In the genomic region with DNA sequence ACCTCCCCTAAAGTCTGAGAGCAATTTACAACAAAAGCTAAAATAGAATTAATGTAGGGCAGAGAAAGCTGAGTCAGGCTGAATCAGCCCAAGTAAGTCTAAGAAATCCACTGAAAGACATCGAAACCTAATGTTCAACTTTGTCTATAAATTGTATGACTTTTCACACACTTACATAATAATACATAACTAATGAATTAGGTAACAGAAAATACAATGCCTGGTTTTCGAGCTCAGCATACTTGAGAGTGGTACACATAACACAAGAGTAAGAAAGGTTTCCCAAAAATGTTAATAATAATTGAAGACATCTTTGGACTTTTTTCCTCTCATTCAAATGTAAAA, we compare ENCODE assay signal across 19 cellular contexts.
DNase-seq lines count a peak whose midpoint lies in the region; ATAC-seq and TF ChIP-seq lines count a peak whose summit lies in the region.
"Had no signal": no experiment of that assay in that cellular context is flagged by ENCODE, and none has a peak within 500 bp of the region (broad histone marks: within the 10 kb centered on the region; RNA-seq: fewer than 3 reads in every experiment).

No MANE protein-coding gene starts in this region.

- H3K27me3 Mint-ChIP-seq in effector memory CD8-positive, alpha-beta T cell, result no peaks in the 10 kb centered on the region
- H3K27me3 Mint-ChIP-seq: activated naive CD8-positive, alpha-beta T cell treated with anti-CD3 and anti-CD28 coated beads, Interleukin-2, amount 50 U/mL, for 24 hours; CD8-positive, alpha-beta memory T cell; central memory CD8-positive, alpha-beta T cell had no signal

- H3K36me3 Mint-ChIP-seq in effector memory CD8-positive, alpha-beta T cell (ENCODE audit: insufficient read depth), result peaks cover 16% of the 10 kb centered on the region

- no peak for ATAC-seq in effector memory CD8-positive, alpha-beta T cell (replicated peaks)
- ATAC-seq: activated naive CD8-positive, alpha-beta T cell treated with anti-CD3 and anti-CD28 coated beads, Interleukin-2, amount 50 U/mL, for 24 hours; psoas muscle; stimulated activated naive CD8-positive, alpha-beta T cell treated with anti-CD3 and anti-CD28 coated beads, Interleukin-15, Interleukin-2, amounts not matched to agents 100 U/mL and 50 U/mL, for 24 hours; WTC11 had no signal

- TF ChIP-seq CTCF in cardiac fibroblast (IDR thresholded peaks at IDR 0.05; ENCODE audit: low read depth, low read length), result no peak

- no peak overlapping the region for H3K4me3 Mint-ChIP-seq in effector memory CD8-positive, alpha-beta T cell
- H3K4me3 Mint-ChIP-seq: activated naive CD8-positive, alpha-beta T cell treated with anti-CD3 and anti-CD28 coated beads, Interleukin-2, amount 50 U/mL, for 24 hours; CD8-positive, alpha-beta memory T cell; central memory CD8-positive, alpha-beta T cell; nephron; T-helper 1 cell treated with Interleukin-12 subunit alpha and Interleukin-12 subunit beta and Interleukin-4 antibody, amounts not matched to agents 30 μg/mL and 1 μg/mL, for 36 hours; WTC11 had no signal

- H3K4me1 Mint-ChIP-seq in effector memory CD8-positive, alpha-beta T cell (ENCODE audit: low read depth in 2 of 2), result peaks cover 0 to 2% of the 10 kb centered on the region in 2 donors
- H3K4me1 Mint-ChIP-seq: activated naive CD8-positive, alpha-beta T cell treated with anti-CD3 and anti-CD28 coated beads, Interleukin-2, amount 50 U/mL, for 24 hours; central memory CD8-positive, alpha-beta T cell; nephron had no signal

- DNase-seq in AG08395 (ENCODE audit: low spot score) (peak; percentile 68), HS-5 (ENCODE audit: low read depth) (peak; percentile 71), cardiac fibroblast (ENCODE audit: low read depth in 2 of 2) (peak; percentile 33 to 79), iris pigment epithelial cell (ENCODE audit: low read depth) (peak; percentile 72), GOT3 (lab: John Stamatoyannopoulos, UW) (no peak), iPS-NIHi7 (ENCODE audit: extremely low spot score) (no peak), NCI-H2029 (lab: John Stamatoyannopoulos, UW) (no peak)
- no peak for DNase-seq in effector memory CD8-positive, alpha-beta T cell
- DNase-seq: activated naive CD8-positive, alpha-beta T cell treated with anti-CD3 and anti-CD28 coated beads, Interleukin-2, amount 50 U/mL, for 24 hours; CD8-positive, alpha-beta memory T cell; DND-41; psoas muscle; SHP77; stimulated activated naive CD8-positive, alpha-beta T cell treated with anti-CD3 and anti-CD28 coated beads, Interleukin-15, Interleukin-2, amounts not matched to agents 100 U/mL and 50 U/mL, for 24 hours; transverse colon had no signal

- no peaks in the 10 kb centered on the region for H3K9me3 Mint-ChIP-seq in effector memory CD8-positive, alpha-beta T cell
- H3K9me3 Mint-ChIP-seq: activated naive CD8-positive, alpha-beta T cell treated with anti-CD3 and anti-CD28 coated beads, Interleukin-2, amount 50 U/mL, for 24 hours; CD8-positive, alpha-beta memory T cell; central memory CD8-positive, alpha-beta T cell; nephron; T-helper 1 cell treated with Interleukin-12 subunit alpha and Interleukin-12 subunit beta and Interleukin-4 antibody, amounts not matched to agents 30 μg/mL and 1 μg/mL, for 36 hours; WTC11 had no signal

- no peak overlapping the region for H3K27ac Mint-ChIP-seq in effector memory CD8-positive, alpha-beta T cell
- H3K27ac Mint-ChIP-seq: activated naive CD8-positive, alpha-beta T cell treated with anti-CD3 and anti-CD28 coated beads, Interleukin-2, amount 50 U/mL, for 24 hours; CD8-positive, alpha-beta memory T cell; nephron; T-helper 1 cell treated with Interleukin-12 subunit alpha and Interleukin-12 subunit beta and Interleukin-4 antibody, amounts not matched to agents 30 μg/mL and 1 μg/mL, for 36 hours had no signal

- no peak overlapping the region for H3K4me3 ChIP-seq in cardiac fibroblast (replicated peaks in 1 of 2; ENCODE audit: low read depth in 2 of 2, low read length in 2 of 2)
- H3K4me3 ChIP-seq: psoas muscle, transverse colon had no signal

Comparison
In these comparisons a context has a peak if more than half of its experiments do, and no peak if none do; other contexts are left out.
1. DNase-seq: peak in AG08395 (single experiment), HS-5 (single experiment), cardiac fibroblast (2 of 2) and iris pigment epithelial cell (single experiment); none in GOT3 (single experiment), iPS-NIHi7 (single experiment), effector memory CD8-positive, alpha-beta T cell (0 of 3) and NCI-H2029 (single experiment).